8 cellular contexts compared by ENCODE assay signal in genomic region chr12:1916396-1917171, GRCh38. TPM values are rescaled to one million over a fixed set of nuclear protein-coding genes. Genes with fewer than 3 reads are reported as not detected.
DNase-seq lines count a peak whose midpoint lies in the region; ATAC-seq and TF ChIP-seq lines count a peak whose summit lies in the region.

No MANE protein-coding gene starts in this region.

- no peak overlapping the region for H4K5ac ChIP-seq in mesendoderm (ENCODE audit: low read length)

- H3K9me3 Mint-ChIP-seq in T-cell, result no peaks in the 10 kb centered on the region

- peak overlapping the region in 1 of 3 donors; percentile 63 for H3K4me3 Mint-ChIP-seq in T-cell

- H3K9me3 ChIP-seq in left lung, result no peaks in the 10 kb centered on the region

- H3K79me1 ChIP-seq in mesendoderm (ENCODE audit: low read length), result no peaks in the 10 kb centered on the region

- H3K23ac ChIP-seq in mesendoderm (ENCODE audit: low read length), result no peak overlapping the region

- no peaks in the 10 kb centered on the region for H3K36me3 Mint-ChIP-seq in T-cell

- WGBS in mesendoderm (ENCODE audit: extremely low coverage, insufficient coverage, low lambda C conversion rate), result no CpG with 5 or more reads among the region's 18 CpGs

- H3K27me3 ChIP-seq in left lung (peaks cover 0 to 33% of the 10 kb centered on the region in 2 donors), mesendoderm (ENCODE audit: insufficient read depth, low read length, poor library complexity) (no peaks in the 10 kb centered on the region)

- no peak overlapping the region for H3K4me2 ChIP-seq in mesendoderm (ENCODE audit: low read length)

- peak overlapping the region; percentile 85 to 87 for H3K27ac Mint-ChIP-seq in T-cell

- no peak overlapping the region for H2BK15ac ChIP-seq in mesendoderm (replicated peaks; ENCODE audit: low read depth)

- peaks cover 0 to 19% of the 10 kb centered on the region in 2 donors for H3K4me1 ChIP-seq in left lung
- H3K4me1 ChIP-seq in mesendoderm (ENCODE audit: control insufficient read depth, low read depth, low read length), result no peaks in the 10 kb centered on the region

- intact Hi-C loops in left lung (cut with DNase I), result no loop called here

- H3K36me3 ChIP-seq in left lung, result no peaks in the 10 kb centered on the region
- H3K36me3 ChIP-seq in mesendoderm (ENCODE audit: control insufficient read depth, insufficient read depth, low read length), result no peaks in the 10 kb centered on the region

- no peak overlapping the region for H3K56ac ChIP-seq in mesendoderm (ENCODE audit: low read length)

- no peak overlapping the region for H2AK5ac ChIP-seq in mesendoderm (ENCODE audit: low read length)

- POLR2A ChIA-PET in T-cell (lab: Charles Lee), result interaction anchor here in 1 of 2 donors (0.7 kb wide), 1 partner anchor 273 kb away, joined by 3 read pairs; no protein-coding TSS in a partner anchor

- H3K4me1 Mint-ChIP-seq in T-cell, result peaks cover 21 to 33% (median 26%) of the 10 kb centered on the region in 3 donors

- CTCF ChIA-PET in T-cell (lab: Charles Lee), result interaction anchor here in 1 of 2 donors (0.7 kb wide), 1 partner anchor 333 kb away, joined by 5 read pairs; no protein-coding TSS in a partner anchor

- H4K8ac ChIP-seq in mesendoderm (ENCODE audit: low read depth, low read length), result no peak overlapping the region

- H3K4ac ChIP-seq in mesendoderm (ENCODE audit: low read depth, low read length), result no peak overlapping the region

- no peak for TF ChIP-seq CTCF in left lung (IDR thresholded peaks at IDR 0.05)

- no peaks in the 10 kb centered on the region for H3K79me2 ChIP-seq in mesendoderm (ENCODE audit: control insufficient read depth, insufficient read depth, low read length)

- no peak overlapping the region for H2BK5ac ChIP-seq in mesendoderm (ENCODE audit: low read length)

- no peak overlapping the region for H3K9ac ChIP-seq in mesendoderm (ENCODE audit: low read length)

- H3K18ac ChIP-seq in mesendoderm (ENCODE audit: low read length), result no peak overlapping the region

- no peak overlapping the region for H3K4me3 ChIP-seq in left lung
- H3K4me3 ChIP-seq in mesendoderm (ENCODE audit: low read length), result no peak overlapping the region

- H3K27me3 Mint-ChIP-seq in T-cell, result peaks cover 0 to 13% of the 10 kb centered on the region in 2 donors

- DNase-seq in AG08395 (ENCODE audit: low spot score) (peak; percentile 1), GF-D8 (lab: John Stamatoyannopoulos, UW) (peak; percentile 39), T-cell (peak in 2 of 34 experiments; percentile 10 to 20), left lung (peak; percentile 32 to 77), LoVo (ENCODE audit: low spot score) (no peak), mesendoderm (no peak), NCI-H2107 treated with DMSO at 0.1 percent for 48 hours (lab: John Stamatoyannopoulos, UW; ENCODE audit: unreplicated experiment) (no peak)
- DNase-seq in stimulated activated CD4-positive, alpha-beta T cell treated with anti-CD3 and anti-CD28 coated beads, Interleukin-2, amount 100 ng/mL, for 24 hours, result no peak

- no peak overlapping the region for H2BK120ac ChIP-seq in mesendoderm (ENCODE audit: low read depth, low read length)

- ATAC-seq in T-cell (replicated peaks in 1 of 4) (no peak), left lung (peak; percentile 48)

- no peak overlapping the region for H3K27ac ChIP-seq in left lung
- H3K27ac ChIP-seq in mesendoderm (ENCODE audit: low read depth, low read length), result no peak overlapping the region

RNA-seq across cellular contexts. Expression of gene CACNA2D4, which starts 1.9 kb away (rescaled TPM):
- 10 to 100 TPM; 10.2 to 14.8 (median 12.1) TPM for total RNA-seq in T-cell
- total RNA-seq in left lung, result 1 to 10 TPM; 2.6 to 6.5 TPM
- polyA plus RNA-seq in mesendoderm (2013, experiment 1 of 2), result 0.18 TPM
- 0.13 TPM for polyA plus RNA-seq in mesendoderm (2013, experiment 2 of 2)

Comparison
In these comparisons a context has a peak if more than half of its experiments do, and no peak if none do; other contexts are left out.
1. DNase-seq: peak in AG08395 (single experiment), GF-D8 (single experiment) and left lung (2 of 2); none in LoVo (single experiment), mesendoderm (single experiment), stimulated activated CD4-positive, alpha-beta T cell treated with anti-CD3 and anti-CD28 coated beads, Interleukin-2, amount 100 ng/mL, for 24 hours (0 of 2) and NCI-H2107 treated with DMSO at 0.1 percent for 48 hours (single experiment).